In genomic region chr12:6424008-6424347, GRCh38 we compare ENCODE assay signal across 10 cellular contexts. TPM values are rescaled to one million over a fixed set of nuclear protein-coding genes. Genes with fewer than 3 reads are reported as not detected.
DNase-seq lines count a peak whose midpoint lies in the region; ATAC-seq, FAIRE-seq and TF ChIP-seq lines count a peak whose summit lies in the region.
"Had no signal": no experiment of that assay in that cellular context is flagged by ENCODE, and none has a peak within 500 bp of the region (broad histone marks: within the 10 kb centered on the region; RNA-seq: fewer than 3 reads in every experiment).

No MANE protein-coding gene starts in this region.

- H3K4me1 ChIP-seq in lower lobe of right lung (peaks cover 10% of the 10 kb centered on the region), thyroid gland (peaks cover 18 to 29% of the 10 kb centered on the region in 2 donors), kidney (ENCODE audit: control insufficient read depth in 1 of 2, insufficient read depth in 1 of 2, low read depth in 1 of 2, low read length in 2 of 2) (peaks cover 4% of the 10 kb centered on the region in 2 donors)

- no peaks in the 10 kb centered on the region for H3K27me3 ChIP-seq in lower lobe of right lung (ENCODE audit: low read depth)
- no peaks in the 10 kb centered on the region for H3K27me3 ChIP-seq in thyroid gland
- H3K27me3 ChIP-seq: spleen had no signal

- H3K9me3 Mint-ChIP-seq in activated naive CD4-positive, alpha-beta T cell treated with anti-CD3 and anti-CD28 coated beads, Interleukin-2, amount 10 ng/mL, durations not matched to agents 7 days and 5 days: no peaks in the 10 kb centered on the region
- H3K9me3 Mint-ChIP-seq in activated naive CD4-positive, alpha-beta T cell treated with anti-CD3 and anti-CD28 coated beads, Interleukin-2, amount 50 U/mL, for 72 hours: no peaks in the 10 kb centered on the region

- no peak for TF ChIP-seq CTCF in lower lobe of right lung (IDR thresholded peaks at IDR 0.05)
- no peak for TF ChIP-seq CTCF in thyroid gland (IDR thresholded peaks at IDR 0.05)
- no peak for TF ChIP-seq CTCF in kidney (IDR thresholded peaks at IDR 0.05; ENCODE audit: borderline replicate concordance, extremely low read depth, insufficient read depth)

- no peak for FAIRE-seq in kidney (lab: Jason Lieb, UNC)

- 30 to 58% methylated on average over 5 to 6 of the region's 6 CpGs for WGBS in thyroid gland, 2 donors

- intact Hi-C loops in lower lobe of right lung (cut with DNase I): no loop called here
- intact Hi-C loops in thyroid gland (cut with DNase I): loop anchor here (2.0 kb wide), 1 partner anchor 113 kb away; no protein-coding TSS in a partner anchor
- intact Hi-C loops in kidney (cut with DNase I): no loop called here

- peaks cover 19% of the 10 kb centered on the region for H3K27me3 Mint-ChIP-seq in activated naive CD4-positive, alpha-beta T cell treated with anti-CD3 and anti-CD28 coated beads, Interleukin-2, amount 10 ng/mL, durations not matched to agents 7 days and 5 days

- H3K4me3 Mint-ChIP-seq in activated naive CD4-positive, alpha-beta T cell treated with anti-CD3 and anti-CD28 coated beads, Interleukin-2, amount 10 ng/mL, durations not matched to agents 7 days and 5 days: no peak overlapping the region

- no peak overlapping the region for H3K4me3 ChIP-seq in lower lobe of right lung
- no peak overlapping the region for H3K4me3 ChIP-seq in thyroid gland (replicated peaks in 1 of 3)
- peak overlapping the region in 1 of 2 donors; percentile 23 for H3K4me3 ChIP-seq in kidney (ENCODE audit: low read length in 2 of 2)

- no peak for TF ChIP-seq POLR2A in thyroid gland (IDR thresholded peaks at IDR 0.05)

- no peak for DNase-seq in activated naive CD4-positive, alpha-beta T cell treated with anti-CD3 and anti-CD28 coated beads, Interleukin-2, amount 10 ng/mL, durations not matched to agents 7 days and 5 days
- DNase-seq in activated naive CD4-positive, alpha-beta T cell treated with Interleukin-2 at 50 U/mL for 16 hours: no peak
- no peak for DNase-seq in activated naive CD4-positive, alpha-beta T cell treated with anti-CD3 and anti-CD28 coated beads, Interleukin-2, amount 50 U/mL, for 72 hours (ENCODE audit: low spot score in 2 of 2)
- DNase-seq in lower lobe of right lung: no peak
- no peak for DNase-seq in thyroid gland
- no peak for DNase-seq in kidney
- DNase-seq in hippocampal formation (lab: John Stamatoyannopoulos, UW): no peak

- H3K4me1 Mint-ChIP-seq in activated naive CD4-positive, alpha-beta T cell treated with anti-CD3 and anti-CD28 coated beads, Interleukin-2, amount 10 ng/mL, durations not matched to agents 7 days and 5 days: peaks cover 48% of the 10 kb centered on the region

- no peaks in the 10 kb centered on the region for H3K9me3 ChIP-seq in lower lobe of right lung
- no peaks in the 10 kb centered on the region for H3K9me3 ChIP-seq in thyroid gland
- no peaks in the 10 kb centered on the region for H3K9me3 ChIP-seq in kidney (ENCODE audit: control insufficient read depth in 1 of 2, low read length in 2 of 2)
- H3K9me3 ChIP-seq: spleen had no signal

- H3K36me3 Mint-ChIP-seq in activated naive CD4-positive, alpha-beta T cell treated with anti-CD3 and anti-CD28 coated beads, Interleukin-2, amount 10 ng/mL, durations not matched to agents 7 days and 5 days: no peaks in the 10 kb centered on the region
- no peaks in the 10 kb centered on the region for H3K36me3 Mint-ChIP-seq in activated naive CD4-positive, alpha-beta T cell treated with anti-CD3 and anti-CD28 coated beads, Interleukin-2, amount 50 U/mL, for 72 hours

- H3K27ac Mint-ChIP-seq in activated naive CD4-positive, alpha-beta T cell treated with anti-CD3 and anti-CD28 coated beads, Interleukin-2, amount 10 ng/mL, durations not matched to agents 7 days and 5 days: peak overlapping the region; percentile 67
- peak overlapping the region; percentile 79 for H3K27ac Mint-ChIP-seq in activated naive CD4-positive, alpha-beta T cell treated with anti-CD3 and anti-CD28 coated beads, Interleukin-2, amount 50 U/mL, for 72 hours

- CTCF ChIA-PET in activated naive CD4-positive, alpha-beta T cell treated with anti-CD3 and anti-CD28 coated beads, Interleukin-2, amount 10 ng/mL, durations not matched to agents 7 days and 5 days (lab: Charles Lee): interaction anchor here (0.6 to 7.6 kb wide), 18 partner anchors 15 to 152 kb away, joined by 3 to 231 read pairs (median 8); partner anchors contain the start of genes CD27, TAPBPL and VAMP1

- ATAC-seq in activated naive CD4-positive, alpha-beta T cell treated with anti-CD3 and anti-CD28 coated beads, Interleukin-2, amount 50 U/mL, for 72 hours: no peak
- ATAC-seq in lower lobe of right lung: peak; percentile 22 to 35
- no peak for ATAC-seq in GM18861 (IDR thresholded peaks at IDR 0.05; ENCODE audit: unreplicated experiment)

- H3K36me3 ChIP-seq in lower lobe of right lung (no peaks in the 10 kb centered on the region), thyroid gland (no peaks in the 10 kb centered on the region), kidney (ENCODE audit: control insufficient read depth in 1 of 2, insufficient read depth in 2 of 2, low read length in 2 of 2) (no peaks in the 10 kb centered on the region)
- H3K36me3 ChIP-seq: spleen had no signal

- H3K27ac ChIP-seq in lower lobe of right lung (no peak overlapping the region), thyroid gland (peak overlapping the region; percentile 48 to 82 (median 64)), kidney (ENCODE audit: low read depth in 2 of 2, low read length in 2 of 2) (peak overlapping the region in 1 of 2 donors; percentile 68)

- H3K9ac ChIP-seq in kidney (ENCODE audit: low read length in 2 of 2): peak overlapping the region in 1 of 2 donors; percentile 38

RNA-seq across cellular contexts. Expression of gene CD27, which starts 20.8 kb away (rescaled TPM):
- total RNA-seq in activated naive CD4-positive, alpha-beta T cell treated with anti-CD3 and anti-CD28 coated beads, Interleukin-2, amount 50 U/mL, for 72 hours: 100 to 1,000 TPM in 1 of 2 donors, 10 to 100 TPM in 1; 77.9 to 162 TPM
- total RNA-seq in lower lobe of right lung: 2.3 TPM
- total RNA-seq in thyroid gland: 10 to 100 TPM in 1 of 4 donors, 1 to 10 TPM in 3; 2.7 to 10.8 (median 6.4) TPM
- total RNA-seq in kidney: 6.6 TPM
- not detected for polyA plus RNA-seq in kidney (ENCODE audit: insufficient read depth, low read depth, low replicate concordance)
- total RNA-seq: dermis microvascular lymphatic vessel endothelial cell had no signal

RNA-seq across cellular contexts. Expression of gene TAPBPL, which starts 27.9 kb away (rescaled TPM):
- total RNA-seq in activated naive CD4-positive, alpha-beta T cell treated with anti-CD3 and anti-CD28 coated beads, Interleukin-2, amount 50 U/mL, for 72 hours: 10 to 100 TPM; 31.4 to 33.7 TPM
- total RNA-seq in lower lobe of right lung: 32.4 TPM
- total RNA-seq in thyroid gland: 10 to 100 TPM; 29.3 to 70.1 (median 59.4) TPM
- 44.7 TPM for total RNA-seq in kidney
- polyA plus RNA-seq in kidney (ENCODE audit: insufficient read depth, low read depth, low replicate concordance): 34.5 TPM

RNA-seq across cellular contexts. Expression of gene LTBR, which starts 40.0 kb away (rescaled TPM):
- total RNA-seq in activated naive CD4-positive, alpha-beta T cell treated with anti-CD3 and anti-CD28 coated beads, Interleukin-2, amount 50 U/mL, for 72 hours: 1 to 10 TPM; 2.0 to 3.1 TPM
- 122 TPM for total RNA-seq in lower lobe of right lung
- total RNA-seq in thyroid gland: 100 to 1,000 TPM; 152 to 215 (median 178) TPM
- total RNA-seq in kidney: 114 TPM
- 77.8 TPM for polyA plus RNA-seq in kidney (ENCODE audit: insufficient read depth, low read depth, low replicate concordance)

RNA-seq across cellular contexts. Expression of gene VAMP1, which starts 46.5 kb away (rescaled TPM):
- total RNA-seq in activated naive CD4-positive, alpha-beta T cell treated with anti-CD3 and anti-CD28 coated beads, Interleukin-2, amount 50 U/mL, for 72 hours: 100 to 1,000 TPM in 1 of 2 donors, 10 to 100 TPM in 1; 47.6 to 151 TPM
- 6.8 TPM for total RNA-seq in lower lobe of right lung
- total RNA-seq in thyroid gland: 10 to 100 TPM in 3 of 4 donors, 1 to 10 TPM in 1; 7.5 to 25.9 (median 12.8) TPM
- total RNA-seq in kidney: 13.2 TPM
- 4.9 TPM for polyA plus RNA-seq in kidney (ENCODE audit: insufficient read depth, low read depth, low replicate concordance)

RNA-seq across cellular contexts. Expression of gene SCNN1A, which starts 48.6 kb away (rescaled TPM):
- total RNA-seq in activated naive CD4-positive, alpha-beta T cell treated with anti-CD3 and anti-CD28 coated beads, Interleukin-2, amount 50 U/mL, for 72 hours: 1 to 10 TPM; 1.1 to 2.8 TPM
- 156 TPM for total RNA-seq in lower lobe of right lung
- total RNA-seq in thyroid gland: 100 to 1,000 TPM; 229 to 449 (median 336) TPM
- 452 TPM for total RNA-seq in kidney
- 225 TPM for polyA plus RNA-seq in kidney (ENCODE audit: insufficient read depth, low read depth, low replicate concordance)

Comparison
In these comparisons a context has a peak if more than half of its experiments do, and no peak if none do; other contexts are left out.
1. ATAC-seq: peak in lower lobe of right lung (2 of 2); none in activated naive CD4-positive, alpha-beta T cell treated with anti-CD3 and anti-CD28 coated beads, Interleukin-2, amount 50 U/mL, for 72 hours (0 of 2) and GM18861 (single experiment).
2. RNA of gene CD27, which starts 20.8 kb away (total RNA-seq): 77.9 to 162 TPM in activated naive CD4-positive, alpha-beta T cell treated with anti-CD3 and anti-CD28 coated beads, Interleukin-2, amount 50 U/mL, for 72 hours; 2.7 to 10.8 TPM in thyroid gland, 6.6 TPM in kidney (single experiment) and 2.3 TPM in lower lobe of right lung (single experiment); every median in the first group is over 4 times any median in the second.
3. RNA of gene LTBR, which starts 40.0 kb away (total RNA-seq): 152 to 215 TPM in thyroid gland, 122 TPM in lower lobe of right lung (single experiment) and 114 TPM in kidney (single experiment); 2.0 to 3.1 TPM in activated naive CD4-positive, alpha-beta T cell treated with anti-CD3 and anti-CD28 coated beads, Interleukin-2, amount 50 U/mL, for 72 hours; every median in the first group is over 10 times any median in the second.